In the genomic region with DNA sequence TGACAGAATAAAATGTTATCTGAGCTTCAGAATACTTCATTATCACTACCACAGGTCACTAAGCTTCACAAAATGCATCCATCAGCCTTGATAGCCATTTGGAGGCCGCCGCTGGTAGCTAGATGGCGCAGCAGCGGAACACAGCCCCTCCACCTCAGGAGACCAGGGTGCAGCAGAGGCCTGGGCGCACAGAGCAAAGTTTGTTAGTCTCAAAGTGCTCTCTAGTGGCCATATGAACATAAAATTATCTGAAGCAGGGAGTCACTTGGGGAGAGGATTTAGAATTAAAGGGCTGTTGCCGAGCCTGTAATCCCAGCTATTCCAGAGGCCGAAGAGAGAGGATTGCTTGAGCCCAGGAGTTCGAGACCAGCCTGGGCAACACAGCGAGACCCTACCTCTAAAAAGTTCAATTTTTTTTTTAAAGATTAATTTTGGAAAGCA, we compare ENCODE assay signal across 8 cellular contexts. TPM values are rescaled to one million over a fixed set of nuclear protein-coding genes. Genes with fewer than 3 reads are reported as not detected.
DNase-seq lines count a peak whose midpoint lies in the region; ATAC-seq and TF ChIP-seq lines count a peak whose summit lies in the region.

No MANE protein-coding gene starts in this region.

- no peaks in the 10 kb centered on the region for H3K4me1 Mint-ChIP-seq in activated T-helper 17 cell treated with anti-CD3 and anti-CD28 coated beads, Interleukin-2, amount 50 U/mL, for 72 hours

- DNase-seq in EL (peak; percentile 70), HT-29 (ENCODE audit: low spot score) (peak; percentile 75), globus pallidus (ENCODE audit: low spot score) (peak; percentile 77), retinal pigment epithelial cell (ENCODE audit: low read depth) (no peak), cerebellar nuclear complex (lab: John Stamatoyannopoulos, UW) (no peak)

- no peak overlapping the region for H3K4me3 ChIP-seq in retinal pigment epithelial cell (ENCODE audit: low read length)

- no peaks in the 10 kb centered on the region for H3K36me3 Mint-ChIP-seq in activated T-helper 17 cell treated with anti-CD3 and anti-CD28 coated beads, Interleukin-2, amount 50 U/mL, for 72 hours (ENCODE audit: low read depth)

- peak; percentile 99 for ATAC-seq in GM21526 (IDR thresholded peaks at IDR 0.05; ENCODE audit: low FRiP score, unreplicated experiment)
- ATAC-seq in activated T-helper 17 cell treated with anti-CD3 and anti-CD28 coated beads, Interleukin-2, amount 50 U/mL, for 72 hours (replicated peaks) = peak; percentile 84

- H3K27ac Mint-ChIP-seq in activated T-helper 17 cell treated with anti-CD3 and anti-CD28 coated beads, Interleukin-2, amount 50 U/mL, for 72 hours = no peak overlapping the region

- H3K4me3 Mint-ChIP-seq in activated T-helper 17 cell treated with anti-CD3 and anti-CD28 coated beads, Interleukin-2, amount 50 U/mL, for 72 hours = no peak overlapping the region

- no peaks in the 10 kb centered on the region for H3K9me3 Mint-ChIP-seq in activated T-helper 17 cell treated with anti-CD3 and anti-CD28 coated beads, Interleukin-2, amount 50 U/mL, for 72 hours

- H3K27me3 Mint-ChIP-seq in activated T-helper 17 cell treated with anti-CD3 and anti-CD28 coated beads, Interleukin-2, amount 50 U/mL, for 72 hours = peaks cover 4% of the 10 kb centered on the region

- TF ChIP-seq CTCF in retinal pigment epithelial cell (conservative IDR thresholded peaks at IDR 0.05; ENCODE audit: low read depth, low read length) = peak; percentile 64

TF ChIP-seq in PFSK-1, 5 proteins besides CTCF, POLR2A, EP300 and RAD21:
- TF ChIP-seq FOXP2 (optimal IDR thresholded peaks at IDR 0.05; ENCODE audit: borderline replicate concordance, extremely low read depth, extremely low read length, insufficient read depth) (peak; percentile 13), POLR2AphosphoS5 (IDR thresholded peaks at IDR 0.05; ENCODE audit: low read depth, low read length) (no peak)

RNA-seq across cellular contexts. Expression of a gene that starts 8.1 kb away (rescaled TPM):
- 44.1 and 55.1 TPM in 2 replicates for total RNA-seq in HT-29 (2014; rRNA removed; shearing (Covaris generic))
- 54.2 TPM for polyA plus RNA-seq in PFSK-1 (2012; ENCODE audit: insufficient read length, low read depth)
- 100 to 1,000 TPM in 1 of 2 donors, 10 to 100 TPM in 1; 81.0 to 125 TPM for total RNA-seq in activated T-helper 17 cell treated with anti-CD3 and anti-CD28 coated beads, Interleukin-2, amount 50 U/mL, for 72 hours

Comparison
In these comparisons a context has a peak if more than half of its experiments do, and no peak if none do; other contexts are left out.
1. DNase-seq: peak in EL (single experiment), HT-29 (single experiment) and globus pallidus (single experiment); none in retinal pigment epithelial cell (single experiment) and cerebellar nuclear complex (0 of 2).